Comparison of ENCODE assay signal across 1 cellular context in genomic region chr1:150575518-150576366, GRCh38.
TF ChIP-seq lines count a peak whose summit lies in the region.

No MANE protein-coding gene starts in this region.

TF ChIP-seq in SK-N-SH, 30 proteins besides CTCF, POLR2A, EP300 and RAD21 (continued from another document):
- TF ChIP-seq REST (IDR thresholded peaks at IDR 0.05; ENCODE audit: low read depth, low read length) (no peak), NRF1 (IDR thresholded peaks at IDR 0.05; ENCODE audit: low read depth, low read length) (no peak), YY1 (IDR thresholded peaks at IDR 0.05; ENCODE audit: low read depth) (no peak), FOSL2 (IDR thresholded peaks at IDR 0.05; ENCODE audit: borderline replicate concordance, low read depth) (no peak), ELF1 (IDR thresholded peaks at IDR 0.05) (no peak), USF2 (IDR thresholded peaks at IDR 0.05; ENCODE audit: borderline replicate concordance, low read depth, low read length) (no peak), GABPA (IDR thresholded peaks at IDR 0.05; ENCODE audit: low read depth) (no peak), POLR2AphosphoS5 (IDR thresholded peaks at IDR 0.05; ENCODE audit: low read depth, low read length) (no peak), MEF2A (IDR thresholded peaks at IDR 0.05; ENCODE audit: borderline replicate concordance, low read depth) (no peak), PBX3 (IDR thresholded peaks at IDR 0.05) (no peak), MAX (IDR thresholded peaks at IDR 0.05; ENCODE audit: low read depth) (no peak), JUND (IDR thresholded peaks at IDR 0.05) (no peak), FOXJ3 (CRISPR knock-in tag; IDR thresholded peaks at IDR 0.05) (no peak), SIN3A (IDR thresholded peaks at IDR 0.05; ENCODE audit: borderline replicate concordance, low read depth, low read length) (no peak)
